Comparison of ENCODE assay signal across 9 cellular contexts in genomic region chr6:30345852-30346251, GRCh38. TPM values are rescaled to one million over a fixed set of nuclear protein-coding genes. Genes with fewer than 3 reads are reported as not detected.
DNase-seq lines count a peak whose midpoint lies in the region; ATAC-seq and TF ChIP-seq lines count a peak whose summit lies in the region.
"Had no signal": no experiment of that assay in that cellular context is flagged by ENCODE, and none has a peak within 500 bp of the region (broad histone marks: within the 10 kb centered on the region; RNA-seq: fewer than 3 reads in every experiment).

No MANE protein-coding gene starts in this region.

- H3K4me3 Mint-ChIP-seq in Calu3 (ENCODE audit: low read depth, unreplicated experiment): peak overlapping the region; percentile 73
- H3K4me3 Mint-ChIP-seq in progenitor cell of endocrine pancreas (ENCODE audit: low read depth): peak overlapping the region; percentile 88

- peak overlapping the region; percentile 50 for H3K27ac Mint-ChIP-seq in Calu3 (ENCODE audit: unreplicated experiment)
- peak overlapping the region; percentile 75 for H3K27ac Mint-ChIP-seq in progenitor cell of endocrine pancreas

- intact Hi-C loops in Calu3 (cut with micrococcal nuclease; ENCODE audit: unreplicated experiment): no loop called here
- intact Hi-C loops in PC-9 (cut with micrococcal nuclease; ENCODE audit: unreplicated experiment): loop anchor here (5.0 kb wide), 1 partner anchor 376 kb away; the partner anchor contains the start of gene TUBB

- H3K9me3 ChIP-seq in PC-9 (ENCODE audit: insufficient read depth, low read depth): no peaks in the 10 kb centered on the region

- 0 out of 2 replicates have a peak, but pooled peaks cover 5% of the 10 kb centered on the region for H3K36me3 ChIP-seq in PC-9 (ENCODE audit: low read depth)

- CTCF ChIA-PET in Calu3 (lab: Charles Lee): no interaction called here
- CTCF ChIA-PET in PC-9 (lab: Charles Lee): interaction anchor here (0.5 kb wide), 1 partner anchor 144 kb away, joined by 3 read pairs; no protein-coding TSS in a partner anchor

- H3K4me3 ChIP-seq in PC-9: peak overlapping the region; percentile 90
- H3K4me3 ChIP-seq in epithelial cell of proximal tubule (ENCODE audit: low read depth, low read length): peak overlapping the region; percentile 91

- no peaks in the 10 kb centered on the region for H3K27me3 ChIP-seq in PC-9 (ENCODE audit: insufficient read depth, low read depth)

- no peaks in the 10 kb centered on the region for H3K27me3 Mint-ChIP-seq in Calu3 (ENCODE audit: unreplicated experiment)
- H3K27me3 Mint-ChIP-seq in progenitor cell of endocrine pancreas: no peaks in the 10 kb centered on the region

- peaks cover 6% of the 10 kb centered on the region for H3K4me1 ChIP-seq in PC-9 (replicated peaks; ENCODE audit: insufficient read depth)

- peaks cover 14% of the 10 kb centered on the region for H3K4me1 Mint-ChIP-seq in Calu3 (ENCODE audit: low read depth, unreplicated experiment)
- H3K4me1 Mint-ChIP-seq in progenitor cell of endocrine pancreas (ENCODE audit: low read depth): peaks cover 6% of the 10 kb centered on the region

- H3K9me2 ChIP-seq in PC-9 (ENCODE audit: insufficient read depth): no peaks in the 10 kb centered on the region

- peak overlapping the region; percentile 97; the same call in 1 of the 2 replicates for H2AFZ ChIP-seq in PC-9

- no peaks in the 10 kb centered on the region for H4K20me1 ChIP-seq in PC-9 (ENCODE audit: insufficient read depth)

- no peak for ATAC-seq in HG03432 (IDR thresholded peaks at IDR 0.05; ENCODE audit: unreplicated experiment)
- no peak for ATAC-seq in GM21447 (IDR thresholded peaks at IDR 0.05; ENCODE audit: unreplicated experiment)

- H3K27ac ChIP-seq in PC-9: no peak overlapping the region

- H3F3A ChIP-seq in PC-9 (ENCODE audit: insufficient read depth, low read depth): no peaks in the 10 kb centered on the region

- POLR2A ChIA-PET in PC-9 (lab: Charles Lee; ENCODE audit: unreplicated experiment): interaction anchor here (0.6 kb wide), 1 partner anchor 243 kb away, joined by 3 read pairs; no protein-coding TSS in a partner anchor

- peaks cover 24% of the 10 kb centered on the region for H3K36me3 Mint-ChIP-seq in Calu3 (ENCODE audit: insufficient read depth, unreplicated experiment)
- peaks cover 8% of the 10 kb centered on the region for H3K36me3 Mint-ChIP-seq in progenitor cell of endocrine pancreas (ENCODE audit: insufficient read depth)

- TF ChIP-seq CTCF in Calu3 (IDR thresholded peaks at IDR 0.05; ENCODE audit: unreplicated experiment): no peak
- no peak for TF ChIP-seq CTCF in PC-9 (conservative IDR thresholded peaks at IDR 0.05)
- TF ChIP-seq CTCF in epithelial cell of proximal tubule (conservative IDR thresholded peaks at IDR 0.05; ENCODE audit: low read depth, low read length): no peak
- no peak for TF ChIP-seq CTCF in progenitor cell of endocrine pancreas (IDR thresholded peaks at IDR 0.05; ENCODE audit: unreplicated experiment)

- peaks cover 9% of the 10 kb centered on the region for H3K79me2 ChIP-seq in PC-9 (ENCODE audit: low read depth)

- BruUV-seq in Calu3 (replicated peaks; lab: Mats Ljungman, UMichigan): TSS peak; percentile 85
- TSS peak; percentile 76 for BruUV-seq in PC-9 (replicated peaks; lab: Mats Ljungman, UMichigan)

- DNase-seq in Calu3: no peak
- DNase-seq in PC-9: no peak
- no peak for DNase-seq in epithelial cell of proximal tubule (ENCODE audit: low read depth)
- no peak for DNase-seq in progenitor cell of endocrine pancreas (ENCODE audit: low spot score, unreplicated experiment)
- DNase-seq in activated effector memory CD4-positive, alpha-beta T cell treated with anti-CD3 and anti-CD28 coated beads, Interleukin-2, amount 50 U/mL, for 16 hours: no peak
- DNase-seq in EL: no peak
- DNase-seq: NCI-H345 had no signal

- peak overlapping the region; percentile 85 for H3K4me2 ChIP-seq in PC-9

- no peaks in the 10 kb centered on the region for H3K9me3 Mint-ChIP-seq in Calu3 (ENCODE audit: low read depth, unreplicated experiment)
- H3K9me3 Mint-ChIP-seq in progenitor cell of endocrine pancreas (ENCODE audit: low read depth): no peaks in the 10 kb centered on the region

RNA-seq across cellular contexts. Expression of gene RPP21, which starts 0.9 kb away (rescaled TPM):
- total RNA-seq in Calu3 (2022) (53.3 and 64.2 TPM in 2 replicates), PC-9 (2021) (58.9 and 72.5 TPM in 2 replicates), epithelial cell of proximal tubule (85.1 and 99.0 TPM in 2 replicates), progenitor cell of endocrine pancreas (53.7 and 59.4 TPM in 2 replicates)

RNA-seq across cellular contexts. Expression of gene TRIM39, which starts 19.1 kb away (rescaled TPM):
- total RNA-seq in Calu3 (2022) (22.0 and 22.3 TPM in 2 replicates), PC-9 (2021) (12.5 and 14.4 TPM in 2 replicates), epithelial cell of proximal tubule (9.8 and 14.2 TPM in 2 replicates), progenitor cell of endocrine pancreas (17.9 TPM in 2 replicates)
